ENCODE assay signal across 9 cellular contexts in the genomic region with DNA sequence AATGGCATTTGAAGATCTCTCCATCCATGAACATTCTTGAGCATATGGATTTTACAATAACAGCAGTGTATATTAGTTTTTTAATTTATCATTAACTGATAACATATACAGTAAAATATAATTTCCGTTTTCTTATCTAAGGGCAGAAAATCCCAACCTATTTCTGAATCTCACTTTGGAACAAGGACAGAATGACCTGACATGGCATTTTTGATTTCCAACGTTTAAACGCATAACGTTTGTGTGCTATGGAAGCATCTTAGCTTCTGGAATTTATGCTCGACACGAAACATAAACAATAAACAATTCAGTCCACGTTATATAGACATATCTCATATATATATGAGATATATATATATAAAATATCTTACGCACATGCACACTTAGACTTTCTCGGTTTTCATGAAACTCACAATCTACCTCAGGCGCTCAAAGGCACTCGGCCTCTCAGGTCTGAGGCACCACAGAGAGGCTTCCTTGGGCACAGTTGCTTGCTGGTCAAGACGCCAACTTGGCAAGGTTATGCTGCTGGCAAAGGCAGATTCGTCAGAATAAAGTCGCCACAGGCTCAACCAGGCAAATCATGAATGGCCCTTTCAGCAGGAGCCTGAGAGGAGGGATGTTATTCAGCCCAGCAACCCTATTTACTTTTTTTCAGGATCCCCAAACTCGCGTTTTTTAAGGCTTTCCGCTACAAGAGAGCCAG. TPM values are rescaled to one million over a fixed set of nuclear protein-coding genes. Genes with fewer than 3 reads are reported as not detected.
DNase-seq lines count a peak whose midpoint lies in the region; ATAC-seq and TF ChIP-seq lines count a peak whose summit lies in the region.
"Had no signal": no experiment of that assay in that cellular context is flagged by ENCODE, and none has a peak within 500 bp of the region (broad histone marks: within the 10 kb centered on the region; RNA-seq: fewer than 3 reads in every experiment).

No MANE protein-coding gene starts in this region.

- peaks cover 5% of the 10 kb centered on the region for H3K4me1 Mint-ChIP-seq in endodermal cell
- peaks cover 12% of the 10 kb centered on the region for H3K4me1 Mint-ChIP-seq in osteocyte (ENCODE audit: unreplicated experiment)

- TF ChIP-seq CTCF in OCI-LY3 (IDR thresholded peaks at IDR 0.05; ENCODE audit: low read depth, low read length) (no peak), endodermal cell (conservative IDR thresholded peaks at IDR 0.05) (no peak), osteocyte (IDR thresholded peaks at IDR 0.05) (no peak), left lung (IDR thresholded peaks at IDR 0.05) (no peak)

- 69 to 71% methylated on average over 13 to 15 of the region's 17 CpGs for WGBS in endodermal cell (ENCODE audit: insufficient coverage in 1 of 2, insufficient read length in 1 of 2), 2 experiments

- H3K4me3 Mint-ChIP-seq in endodermal cell (peak overlapping the region; percentile 78), osteocyte (ENCODE audit: unreplicated experiment) (peak overlapping the region; percentile 70)

- ATAC-seq in left lung (no peak), HG02970 (IDR thresholded peaks at IDR 0.05; ENCODE audit: low FRiP score, unreplicated experiment) (no peak)

- H3K27me3 Mint-ChIP-seq in endodermal cell (ENCODE audit: insufficient read depth) (peaks cover 27% of the 10 kb centered on the region), osteocyte (ENCODE audit: unreplicated experiment) (peaks cover 68% of the 10 kb centered on the region)

- H3K36me3 Mint-ChIP-seq in endodermal cell (ENCODE audit: low read depth) (peaks cover 14% of the 10 kb centered on the region), osteocyte (ENCODE audit: unreplicated experiment) (no peaks in the 10 kb centered on the region)

- H3K79me2 ChIP-seq in OCI-LY3 (ENCODE audit: low read length), result peaks cover 35% of the 10 kb centered on the region

- H3K4me2 ChIP-seq in OCI-LY3 (ENCODE audit: low read length), result peak overlapping the region; percentile 86

- H3K4me1 ChIP-seq in ES-I3 (ENCODE audit: insufficient read depth, low read length), result no peaks in the 10 kb centered on the region
- peaks cover 28% of the 10 kb centered on the region for H3K4me1 ChIP-seq in OCI-LY3 (ENCODE audit: low read length)
- no peaks in the 10 kb centered on the region for H3K4me1 ChIP-seq in endodermal cell (ENCODE audit: control insufficient read depth, insufficient read depth, low read length)
- H3K4me1 ChIP-seq in left lung, result peaks cover 0 to 14% of the 10 kb centered on the region in 2 donors

- no peak overlapping the region for H3K27ac Mint-ChIP-seq in endodermal cell
- no peak overlapping the region for H3K27ac Mint-ChIP-seq in osteocyte (ENCODE audit: unreplicated experiment)

- no peaks in the 10 kb centered on the region for H3K36me3 ChIP-seq in ES-I3 (ENCODE audit: insufficient read depth, low read length)
- H3K36me3 ChIP-seq in OCI-LY3 (replicated peaks; ENCODE audit: low read depth, low read length), result no peaks in the 10 kb centered on the region
- no peaks in the 10 kb centered on the region for H3K36me3 ChIP-seq in endodermal cell (ENCODE audit: control insufficient read depth, insufficient read depth, low read length)
- H3K36me3 ChIP-seq in left lung, result no peaks in the 10 kb centered on the region

- H3K9me3 Mint-ChIP-seq in endodermal cell, result peaks cover 20% of the 10 kb centered on the region
- H3K9me3 Mint-ChIP-seq in osteocyte (ENCODE audit: unreplicated experiment), result no peaks in the 10 kb centered on the region

- H3K27ac ChIP-seq in OCI-LY3 (ENCODE audit: low read length) (no peak overlapping the region), endodermal cell (ENCODE audit: low read depth, low read length) (no peak overlapping the region), left lung (no peak overlapping the region)

- peak; percentile 46 for DNase-seq in endodermal cell
- DNase-seq in osteocyte (ENCODE audit: extremely low spot score, unreplicated experiment), result no peak
- DNase-seq in NOMO-1 (lab: John Stamatoyannopoulos, UW; ENCODE audit: unreplicated experiment in 2 of 2), result no peak
- DNase-seq in left lung, result no peak
- no peak for DNase-seq in NCI-H2171 (lab: John Stamatoyannopoulos, UW)
- DNase-seq: KG1 had no signal

- H3K9me3 ChIP-seq in ES-I3 (ENCODE audit: control insufficient read depth, insufficient read depth, low read length) (peaks cover 4% of the 10 kb centered on the region; the same call in 1 of the 2 replicates), OCI-LY3 (ENCODE audit: insufficient read depth, low read length) (no peaks in the 10 kb centered on the region), endodermal cell (ENCODE audit: control insufficient read depth, low read length) (peaks cover 21% of the 10 kb centered on the region), left lung (no peaks in the 10 kb centered on the region)

- peaks cover 14% of the 10 kb centered on the region; the same call in 1 of the 2 replicates for H4K20me1 ChIP-seq in OCI-LY3 (ENCODE audit: insufficient read depth, low read length)

- H3K4me3 ChIP-seq in OCI-LY3 (ENCODE audit: low read length) (peak overlapping the region; percentile 99), endodermal cell (ENCODE audit: low read length) (peak overlapping the region; percentile 88), left lung (no peak overlapping the region)

- intact Hi-C loops in left lung (cut with DNase I), result no loop called here

- no peaks in the 10 kb centered on the region for H3K27me3 ChIP-seq in OCI-LY3 (ENCODE audit: low read depth, low read length)
- H3K27me3 ChIP-seq in endodermal cell (ENCODE audit: control insufficient read depth, insufficient read depth, low read length, poor library complexity, severe bottlenecking), result peaks cover 26% of the 10 kb centered on the region
- H3K27me3 ChIP-seq in left lung, result peaks cover 23 to 62% of the 10 kb centered on the region in 2 donors

- H3K9ac ChIP-seq in ES-I3 (ENCODE audit: low read depth, low read length), result peak overlapping the region; percentile 76
- peak overlapping the region; percentile 97 for H3K9ac ChIP-seq in OCI-LY3 (ENCODE audit: low read length)
- H3K9ac ChIP-seq in endodermal cell (ENCODE audit: extremely low read depth, low read length, poor library complexity, severe bottlenecking), result no peak overlapping the region

- peak overlapping the region; percentile 95 for H2AFZ ChIP-seq in OCI-LY3 (ENCODE audit: low read depth, low read length)

RNA-seq across cellular contexts. Expression of a gene that starts 1.0 kb away (rescaled TPM):
- total RNA-seq in endodermal cell, result 10 to 100 TPM in 1 of 2 donors, 1 to 10 TPM in 1; 4.8 to 10.4 TPM
- polyA plus RNA-seq in endodermal cell (2013, experiment 1 of 2), result 3.9 TPM
- 3.4 TPM for polyA plus RNA-seq in endodermal cell (2013, experiment 2 of 2)
- total RNA-seq in osteocyte, result not detected in 2 replicates
- 1 to 10 TPM; 3.7 to 4.2 TPM for total RNA-seq in left lung

Comparison
In these comparisons a context has a peak if more than half of its experiments do, and no peak if none do; other contexts are left out.
1. H3K4me3 ChIP-seq: peak in OCI-LY3 (single experiment) and endodermal cell (single experiment); none in left lung (0 of 2).